1 cellular context compared by ENCODE assay signal in the genomic region with DNA sequence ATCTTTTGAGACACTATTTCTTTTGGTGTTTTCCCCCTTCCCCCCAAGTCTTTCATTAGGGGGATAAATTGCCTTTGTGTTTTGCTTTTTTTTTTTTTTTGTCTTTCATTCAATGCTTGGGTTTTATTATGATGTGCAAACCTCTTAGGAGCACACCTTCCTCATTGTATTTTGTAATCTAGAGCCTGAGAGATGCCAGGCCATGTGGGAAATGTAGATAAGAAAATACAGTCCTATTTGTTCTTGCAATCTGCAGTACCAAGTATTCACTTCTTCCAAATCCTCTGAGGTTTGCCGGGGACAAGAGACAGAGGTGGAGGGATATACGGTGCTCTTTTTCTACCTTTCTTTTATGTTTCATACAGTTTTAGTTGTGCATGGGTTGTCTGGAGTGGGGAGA.
TF ChIP-seq lines count a peak whose summit lies in the region.

No MANE protein-coding gene starts in this region.

TF ChIP-seq in K562, 482 proteins besides CTCF, POLR2A, EP300 and RAD21 (continued from another document and continues in another):
- TF ChIP-seq, protein P1, sequence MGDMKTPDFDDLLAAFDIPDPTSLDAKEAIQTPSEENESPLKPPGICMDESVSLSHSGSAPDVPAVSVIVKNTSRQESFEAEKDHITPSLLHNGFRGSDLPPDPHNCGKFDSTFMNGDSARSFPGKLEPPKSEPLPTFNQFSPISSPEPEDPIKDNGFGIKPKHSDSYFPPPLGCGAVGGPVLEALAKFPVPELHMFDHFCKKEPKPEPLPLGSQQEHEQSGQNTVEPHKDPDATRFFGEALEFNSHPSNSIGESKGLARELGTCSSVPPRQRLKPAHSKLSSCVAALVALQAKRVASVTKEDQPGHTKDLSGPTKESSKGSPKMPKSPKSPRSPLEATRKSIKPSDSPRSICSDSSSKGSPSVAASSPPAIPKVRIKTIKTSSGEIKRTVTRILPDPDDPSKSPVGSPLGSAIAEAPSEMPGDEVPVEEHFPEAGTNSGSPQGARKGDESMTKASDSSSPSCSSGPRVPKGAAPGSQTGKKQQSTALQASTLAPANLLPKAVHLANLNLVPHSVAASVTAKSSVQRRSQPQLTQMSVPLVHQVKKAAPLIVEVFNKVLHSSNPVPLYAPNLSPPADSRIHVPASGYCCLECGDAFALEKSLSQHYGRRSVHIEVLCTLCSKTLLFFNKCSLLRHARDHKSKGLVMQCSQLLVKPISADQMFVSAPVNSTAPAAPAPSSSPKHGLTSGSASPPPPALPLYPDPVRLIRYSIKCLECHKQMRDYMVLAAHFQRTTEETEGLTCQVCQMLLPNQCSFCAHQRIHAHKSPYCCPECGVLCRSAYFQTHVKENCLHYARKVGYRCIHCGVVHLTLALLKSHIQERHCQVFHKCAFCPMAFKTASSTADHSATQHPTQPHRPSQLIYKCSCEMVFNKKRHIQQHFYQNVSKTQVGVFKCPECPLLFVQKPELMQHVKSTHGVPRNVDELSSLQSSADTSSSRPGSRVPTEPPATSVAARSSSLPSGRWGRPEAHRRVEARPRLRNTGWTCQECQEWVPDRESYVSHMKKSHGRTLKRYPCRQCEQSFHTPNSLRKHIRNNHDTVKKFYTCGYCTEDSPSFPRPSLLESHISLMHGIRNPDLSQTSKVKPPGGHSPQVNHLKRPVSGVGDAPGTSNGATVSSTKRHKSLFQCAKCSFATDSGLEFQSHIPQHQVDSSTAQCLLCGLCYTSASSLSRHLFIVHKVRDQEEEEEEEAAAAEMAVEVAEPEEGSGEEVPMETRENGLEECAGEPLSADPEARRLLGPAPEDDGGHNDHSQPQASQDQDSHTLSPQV (IDR thresholded peaks at IDR 0.05), result no peak
- TF ChIP-seq CSDE1 (IDR thresholded peaks at IDR 0.05), result no peak
- TF ChIP-seq, protein P2, sequence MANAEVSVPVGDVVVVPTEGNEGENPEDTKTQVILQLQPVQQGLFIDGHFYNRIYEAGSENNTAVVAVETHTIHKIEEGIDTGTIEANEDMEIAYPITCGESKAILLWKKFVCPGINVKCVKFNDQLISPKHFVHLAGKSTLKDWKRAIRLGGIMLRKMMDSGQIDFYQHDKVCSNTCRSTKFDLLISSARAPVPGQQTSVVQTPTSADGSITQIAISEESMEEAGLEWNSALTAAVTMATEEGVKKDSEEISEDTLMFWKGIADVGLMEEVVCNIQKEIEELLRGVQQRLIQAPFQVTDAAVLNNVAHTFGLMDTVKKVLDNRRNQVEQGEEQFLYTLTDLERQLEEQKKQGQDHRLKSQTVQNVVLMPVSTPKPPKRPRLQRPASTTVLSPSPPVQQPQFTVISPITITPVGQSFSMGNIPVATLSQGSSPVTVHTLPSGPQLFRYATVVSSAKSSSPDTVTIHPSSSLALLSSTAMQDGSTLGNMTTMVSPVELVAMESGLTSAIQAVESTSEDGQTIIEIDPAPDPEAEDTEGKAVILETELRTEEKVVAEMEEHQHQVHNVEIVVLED (CRISPR knock-in tag; IDR thresholded peaks at IDR 0.05), result no peak
- peak; percentile 81 for TF ChIP-seq TCF3 (CRISPR knock-in tag; IDR thresholded peaks at IDR 0.05)
- TF ChIP-seq CBFA2T2 (conservative IDR thresholded peaks at IDR 0.05), result peak; percentile 68
- TF ChIP-seq SRSF9 (IDR thresholded peaks at IDR 0.05; ENCODE audit: borderline replicate concordance, low read depth, low read length), result no peak
- no peak for TF ChIP-seq MCM5 (IDR thresholded peaks at IDR 0.05; ENCODE audit: low read depth)
- no peak for TF ChIP-seq HNRNPK (IDR thresholded peaks at IDR 0.05; ENCODE audit: low read depth, low read length, poor library complexity, severe bottlenecking)
- TF ChIP-seq NFATC3 (IDR thresholded peaks at IDR 0.05), result no peak
- TF ChIP-seq ZNF239 (CRISPR knock-in tag; IDR thresholded peaks at IDR 0.05), result no peak
- peak in 1 of 2 experiments; percentile 33; a peak in 1 of 4 replicates for TF ChIP-seq TRIM24 (IDR thresholded peaks at IDR 0.05)
- TF ChIP-seq, protein P3, sequence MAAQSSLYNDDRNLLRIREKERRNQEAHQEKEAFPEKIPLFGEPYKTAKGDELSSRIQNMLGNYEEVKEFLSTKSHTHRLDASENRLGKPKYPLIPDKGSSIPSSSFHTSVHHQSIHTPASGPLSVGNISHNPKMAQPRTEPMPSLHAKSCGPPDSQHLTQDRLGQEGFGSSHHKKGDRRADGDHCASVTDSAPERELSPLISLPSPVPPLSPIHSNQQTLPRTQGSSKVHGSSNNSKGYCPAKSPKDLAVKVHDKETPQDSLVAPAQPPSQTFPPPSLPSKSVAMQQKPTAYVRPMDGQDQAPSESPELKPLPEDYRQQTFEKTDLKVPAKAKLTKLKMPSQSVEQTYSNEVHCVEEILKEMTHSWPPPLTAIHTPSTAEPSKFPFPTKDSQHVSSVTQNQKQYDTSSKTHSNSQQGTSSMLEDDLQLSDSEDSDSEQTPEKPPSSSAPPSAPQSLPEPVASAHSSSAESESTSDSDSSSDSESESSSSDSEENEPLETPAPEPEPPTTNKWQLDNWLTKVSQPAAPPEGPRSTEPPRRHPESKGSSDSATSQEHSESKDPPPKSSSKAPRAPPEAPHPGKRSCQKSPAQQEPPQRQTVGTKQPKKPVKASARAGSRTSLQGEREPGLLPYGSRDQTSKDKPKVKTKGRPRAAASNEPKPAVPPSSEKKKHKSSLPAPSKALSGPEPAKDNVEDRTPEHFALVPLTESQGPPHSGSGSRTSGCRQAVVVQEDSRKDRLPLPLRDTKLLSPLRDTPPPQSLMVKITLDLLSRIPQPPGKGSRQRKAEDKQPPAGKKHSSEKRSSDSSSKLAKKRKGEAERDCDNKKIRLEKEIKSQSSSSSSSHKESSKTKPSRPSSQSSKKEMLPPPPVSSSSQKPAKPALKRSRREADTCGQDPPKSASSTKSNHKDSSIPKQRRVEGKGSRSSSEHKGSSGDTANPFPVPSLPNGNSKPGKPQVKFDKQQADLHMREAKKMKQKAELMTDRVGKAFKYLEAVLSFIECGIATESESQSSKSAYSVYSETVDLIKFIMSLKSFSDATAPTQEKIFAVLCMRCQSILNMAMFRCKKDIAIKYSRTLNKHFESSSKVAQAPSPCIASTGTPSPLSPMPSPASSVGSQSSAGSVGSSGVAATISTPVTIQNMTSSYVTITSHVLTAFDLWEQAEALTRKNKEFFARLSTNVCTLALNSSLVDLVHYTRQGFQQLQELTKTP (IDR thresholded peaks at IDR 0.05; ENCODE audit: low read depth in 1 of 2, partially characterized antibody in 2 of 2), result peak in 1 of 2 experiments; percentile 39
- no peak for TF ChIP-seq RBM22 (IDR thresholded peaks at IDR 0.05; ENCODE audit: low read depth, low read length, poor library complexity, severe bottlenecking)
- TF ChIP-seq, protein P4, sequence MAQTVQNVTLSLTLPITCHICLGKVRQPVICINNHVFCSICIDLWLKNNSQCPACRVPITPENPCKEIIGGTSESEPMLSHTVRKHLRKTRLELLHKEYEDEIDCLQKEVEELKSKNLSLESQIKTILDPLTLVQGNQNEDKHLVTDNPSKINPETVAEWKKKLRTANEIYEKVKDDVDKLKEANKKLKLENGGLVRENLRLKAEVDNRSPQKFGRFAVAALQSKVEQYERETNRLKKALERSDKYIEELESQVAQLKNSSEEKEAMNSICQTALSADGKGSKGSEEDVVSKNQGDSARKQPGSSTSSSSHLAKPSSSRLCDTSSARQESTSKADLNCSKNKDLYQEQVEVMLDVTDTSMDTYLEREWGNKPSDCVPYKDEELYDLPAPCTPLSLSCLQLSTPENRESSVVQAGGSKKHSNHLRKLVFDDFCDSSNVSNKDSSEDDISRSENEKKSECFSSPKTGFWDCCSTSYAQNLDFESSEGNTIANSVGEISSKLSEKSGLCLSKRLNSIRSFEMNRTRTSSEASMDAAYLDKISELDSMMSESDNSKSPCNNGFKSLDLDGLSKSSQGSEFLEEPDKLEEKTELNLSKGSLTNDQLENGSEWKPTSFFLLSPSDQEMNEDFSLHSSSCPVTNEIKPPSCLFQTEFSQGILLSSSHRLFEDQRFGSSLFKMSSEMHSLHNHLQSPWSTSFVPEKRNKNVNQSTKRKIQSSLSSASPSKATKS (CRISPR knock-in tag; IDR thresholded peaks at IDR 0.05), result no peak
- TF ChIP-seq SMARCE1 (IDR thresholded peaks at IDR 0.05), result 0 out of 2 replicates have a peak, but pooled peaks have one; percentile 50
- 0 out of 2 replicates have a peak, but pooled peaks have one; percentile 21 for TF ChIP-seq MYC (IDR thresholded peaks at IDR 0.05; ENCODE audit: low read depth, low read length)
- no peak for TF ChIP-seq MYC (CRISPR knock-in tag; IDR thresholded peaks at IDR 0.05; ENCODE audit: borderline replicate concordance, low read depth)
- no peak for TF ChIP-seq FOXA3 (CRISPR knock-in tag; conservative IDR thresholded peaks at IDR 0.05 in 1 of 2, IDR thresholded peaks at IDR 0.05 in 1 of 2)
- TF ChIP-seq FOXM1 (IDR thresholded peaks at IDR 0.05; ENCODE audit: low read depth), result peak; percentile 37; the same call in 1 of the 2 replicates
- no peak for TF ChIP-seq FOXM1 (CRISPR knock-in tag; IDR thresholded peaks at IDR 0.05; ENCODE audit: low read depth)
- no peak for TF ChIP-seq GATAD2B (IDR thresholded peaks at IDR 0.05; ENCODE audit: borderline replicate concordance)
- peak; percentile 65 for TF ChIP-seq NCOR1 (IDR thresholded peaks at IDR 0.05)
- no peak for TF ChIP-seq MAFK (IDR thresholded peaks at IDR 0.05; ENCODE audit: low read length)
- TF ChIP-seq, protein P5, sequence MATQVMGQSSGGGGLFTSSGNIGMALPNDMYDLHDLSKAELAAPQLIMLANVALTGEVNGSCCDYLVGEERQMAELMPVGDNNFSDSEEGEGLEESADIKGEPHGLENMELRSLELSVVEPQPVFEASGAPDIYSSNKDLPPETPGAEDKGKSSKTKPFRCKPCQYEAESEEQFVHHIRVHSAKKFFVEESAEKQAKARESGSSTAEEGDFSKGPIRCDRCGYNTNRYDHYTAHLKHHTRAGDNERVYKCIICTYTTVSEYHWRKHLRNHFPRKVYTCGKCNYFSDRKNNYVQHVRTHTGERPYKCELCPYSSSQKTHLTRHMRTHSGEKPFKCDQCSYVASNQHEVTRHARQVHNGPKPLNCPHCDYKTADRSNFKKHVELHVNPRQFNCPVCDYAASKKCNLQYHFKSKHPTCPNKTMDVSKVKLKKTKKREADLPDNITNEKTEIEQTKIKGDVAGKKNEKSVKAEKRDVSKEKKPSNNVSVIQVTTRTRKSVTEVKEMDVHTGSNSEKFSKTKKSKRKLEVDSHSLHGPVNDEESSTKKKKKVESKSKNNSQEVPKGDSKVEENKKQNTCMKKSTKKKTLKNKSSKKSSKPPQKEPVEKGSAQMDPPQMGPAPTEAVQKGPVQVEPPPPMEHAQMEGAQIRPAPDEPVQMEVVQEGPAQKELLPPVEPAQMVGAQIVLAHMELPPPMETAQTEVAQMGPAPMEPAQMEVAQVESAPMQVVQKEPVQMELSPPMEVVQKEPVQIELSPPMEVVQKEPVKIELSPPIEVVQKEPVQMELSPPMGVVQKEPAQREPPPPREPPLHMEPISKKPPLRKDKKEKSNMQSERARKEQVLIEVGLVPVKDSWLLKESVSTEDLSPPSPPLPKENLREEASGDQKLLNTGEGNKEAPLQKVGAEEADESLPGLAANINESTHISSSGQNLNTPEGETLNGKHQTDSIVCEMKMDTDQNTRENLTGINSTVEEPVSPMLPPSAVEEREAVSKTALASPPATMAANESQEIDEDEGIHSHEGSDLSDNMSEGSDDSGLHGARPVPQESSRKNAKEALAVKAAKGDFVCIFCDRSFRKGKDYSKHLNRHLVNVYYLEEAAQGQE (CRISPR knock-in tag; IDR thresholded peaks at IDR 0.05; ENCODE audit: low read depth), result no peak
- TF ChIP-seq, protein P6, sequence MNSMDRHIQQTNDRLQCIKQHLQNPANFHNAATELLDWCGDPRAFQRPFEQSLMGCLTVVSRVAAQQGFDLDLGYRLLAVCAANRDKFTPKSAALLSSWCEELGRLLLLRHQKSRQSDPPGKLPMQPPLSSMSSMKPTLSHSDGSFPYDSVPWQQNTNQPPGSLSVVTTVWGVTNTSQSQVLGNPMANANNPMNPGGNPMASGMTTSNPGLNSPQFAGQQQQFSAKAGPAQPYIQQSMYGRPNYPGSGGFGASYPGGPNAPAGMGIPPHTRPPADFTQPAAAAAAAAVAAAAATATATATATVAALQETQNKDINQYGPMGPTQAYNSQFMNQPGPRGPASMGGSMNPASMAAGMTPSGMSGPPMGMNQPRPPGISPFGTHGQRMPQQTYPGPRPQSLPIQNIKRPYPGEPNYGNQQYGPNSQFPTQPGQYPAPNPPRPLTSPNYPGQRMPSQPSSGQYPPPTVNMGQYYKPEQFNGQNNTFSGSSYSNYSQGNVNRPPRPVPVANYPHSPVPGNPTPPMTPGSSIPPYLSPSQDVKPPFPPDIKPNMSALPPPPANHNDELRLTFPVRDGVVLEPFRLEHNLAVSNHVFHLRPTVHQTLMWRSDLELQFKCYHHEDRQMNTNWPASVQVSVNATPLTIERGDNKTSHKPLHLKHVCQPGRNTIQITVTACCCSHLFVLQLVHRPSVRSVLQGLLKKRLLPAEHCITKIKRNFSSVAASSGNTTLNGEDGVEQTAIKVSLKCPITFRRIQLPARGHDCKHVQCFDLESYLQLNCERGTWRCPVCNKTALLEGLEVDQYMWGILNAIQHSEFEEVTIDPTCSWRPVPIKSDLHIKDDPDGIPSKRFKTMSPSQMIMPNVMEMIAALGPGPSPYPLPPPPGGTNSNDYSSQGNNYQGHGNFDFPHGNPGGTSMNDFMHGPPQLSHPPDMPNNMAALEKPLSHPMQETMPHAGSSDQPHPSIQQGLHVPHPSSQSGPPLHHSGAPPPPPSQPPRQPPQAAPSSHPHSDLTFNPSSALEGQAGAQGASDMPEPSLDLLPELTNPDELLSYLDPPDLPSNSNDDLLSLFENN (IDR thresholded peaks at IDR 0.05; ENCODE audit: low read depth in 2 of 2, low read length in 2 of 2), result 0 out of 4 replicates have a peak, but pooled peaks of 1 of the 2 experiments have one; percentile 49
- 0 out of 2 replicates have a peak, but pooled peaks have one; percentile 15 for TF ChIP-seq ZNF384 (IDR thresholded peaks at IDR 0.05; ENCODE audit: low read depth, low read length)
- TF ChIP-seq CCNT2 (IDR thresholded peaks at IDR 0.05; ENCODE audit: borderline replicate concordance, extremely low read depth, insufficient read length, low read depth, low read length), result peak; percentile 20
- TF ChIP-seq ZBTB17 (CRISPR knock-in tag; IDR thresholded peaks at IDR 0.05), result no peak
- peak in 1 of 2 experiments; percentile 88; a peak in 2 of 4 replicates for TF ChIP-seq RCOR1 (IDR thresholded peaks at IDR 0.05; ENCODE audit: borderline replicate concordance in 1 of 2, low read depth in 2 of 2, low read length in 2 of 2)
- TF ChIP-seq SMARCA4 (IDR thresholded peaks at IDR 0.05), result peak; percentile 66
- TF ChIP-seq L3MBTL2 (IDR thresholded peaks at IDR 0.05), result no peak
- peak; percentile 88 for TF ChIP-seq DPF2 (IDR thresholded peaks at IDR 0.05)
- peak; percentile 27; the same call in 1 of the 2 replicates for TF ChIP-seq CEBPB (tag; IDR thresholded peaks at IDR 0.05)
- TF ChIP-seq KDM1A (IDR thresholded peaks at IDR 0.05), result peak; percentile 38 to 49; a peak in 2 of 4 replicates
- TF ChIP-seq ZNF699 (CRISPR knock-in tag; IDR thresholded peaks at IDR 0.05; ENCODE audit: insufficient replicate concordance), result no peak
- TF ChIP-seq TAL1 (IDR thresholded peaks at IDR 0.05), result peak; percentile 81
- TF ChIP-seq, protein P7, sequence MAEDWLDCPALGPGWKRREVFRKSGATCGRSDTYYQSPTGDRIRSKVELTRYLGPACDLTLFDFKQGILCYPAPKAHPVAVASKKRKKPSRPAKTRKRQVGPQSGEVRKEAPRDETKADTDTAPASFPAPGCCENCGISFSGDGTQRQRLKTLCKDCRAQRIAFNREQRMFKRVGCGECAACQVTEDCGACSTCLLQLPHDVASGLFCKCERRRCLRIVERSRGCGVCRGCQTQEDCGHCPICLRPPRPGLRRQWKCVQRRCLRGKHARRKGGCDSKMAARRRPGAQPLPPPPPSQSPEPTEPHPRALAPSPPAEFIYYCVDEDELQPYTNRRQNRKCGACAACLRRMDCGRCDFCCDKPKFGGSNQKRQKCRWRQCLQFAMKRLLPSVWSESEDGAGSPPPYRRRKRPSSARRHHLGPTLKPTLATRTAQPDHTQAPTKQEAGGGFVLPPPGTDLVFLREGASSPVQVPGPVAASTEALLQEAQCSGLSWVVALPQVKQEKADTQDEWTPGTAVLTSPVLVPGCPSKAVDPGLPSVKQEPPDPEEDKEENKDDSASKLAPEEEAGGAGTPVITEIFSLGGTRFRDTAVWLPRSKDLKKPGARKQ (CRISPR knock-in tag; IDR thresholded peaks at IDR 0.05), result no peak
- no peak for TF ChIP-seq CBFB (CRISPR knock-in tag; IDR thresholded peaks at IDR 0.05)
- TF ChIP-seq KDM5B (IDR thresholded peaks at IDR 0.05; ENCODE audit: insufficient replicate concordance, low read depth, low read length), result no peak
